Comparison of ENCODE assay signal across 28 cellular contexts in the genomic region with DNA sequence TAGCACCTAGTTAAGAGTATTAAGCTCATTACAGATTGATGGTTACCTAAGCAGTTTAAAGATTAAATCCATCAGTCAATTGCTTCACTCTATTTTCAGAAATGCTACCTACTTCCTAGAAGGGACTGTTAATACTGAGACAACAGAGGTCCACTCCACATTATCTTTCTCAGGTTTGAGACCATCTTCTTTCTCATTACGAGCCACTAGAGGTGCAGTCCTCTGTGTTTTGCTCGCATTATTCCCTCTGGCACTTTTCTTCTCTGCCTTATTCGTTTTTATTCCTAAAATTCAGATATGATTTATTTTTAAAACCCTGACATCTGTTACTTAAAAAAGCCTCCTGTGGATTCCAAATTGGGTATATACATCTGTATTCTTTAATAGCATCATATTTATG.
"Had no signal": no experiment of that assay in that cellular context is flagged by ENCODE, and none has a peak within 500 bp of the region (broad histone marks: within the 10 kb centered on the region; RNA-seq: fewer than 3 reads in every experiment).

No MANE protein-coding gene starts in this region.

- H3K4me3 ChIP-seq: gastroesophageal sphincter, smooth muscle cell, tibial nerve had no signal

- H3K4me1 ChIP-seq: gastroesophageal sphincter, tibial nerve had no signal

- H3K9me3 Mint-ChIP-seq: activated naive CD4-positive, alpha-beta T cell treated with anti-CD3 and anti-CD28 coated beads, Interleukin-2, amount 10 ng/mL, durations not matched to agents 7 days and 5 days; activated naive CD8-positive, alpha-beta T cell treated with anti-CD3 and anti-CD28 coated beads, Interleukin-2, amount 10 ng/mL, durations not matched to agents 7 days and 5 days; nephron had no signal

- H3K27ac ChIP-seq: gastroesophageal sphincter, neutrophil, tibial nerve had no signal

- H3K36me3 Mint-ChIP-seq: activated CD4-positive, alpha-beta memory T cell treated with anti-CD3 and anti-CD28 coated beads for 36 hours; activated naive CD4-positive, alpha-beta T cell treated with anti-CD3 and anti-CD28 coated beads, Interleukin-2, amount 10 ng/mL, durations not matched to agents 7 days and 5 days; activated naive CD8-positive, alpha-beta T cell treated with anti-CD3 and anti-CD28 coated beads, Interleukin-2, amount 10 ng/mL, durations not matched to agents 7 days and 5 days; stimulated activated naive B cell treated with anti-CD40 and anti-IgM and Interleukin-4, amounts not matched to agents 10 μg/mL and 1 μg/mL and 100 μg/mL, for 72 hours had no signal

- H3K36me3 ChIP-seq: gastroesophageal sphincter, neutrophil, tibial nerve had no signal

- H3K27me3 ChIP-seq: gastroesophageal sphincter, neutrophil, tibial nerve had no signal

- H3K4me3 Mint-ChIP-seq: activated CD4-positive, alpha-beta memory T cell treated with anti-CD3 and anti-CD28 coated beads for 36 hours; activated CD4-positive, alpha-beta T cell treated with anti-CD3 and anti-CD28 coated beads for 36 hours; activated naive CD4-positive, alpha-beta T cell treated with anti-CD3 and anti-CD28 coated beads, Interleukin-2, amount 10 ng/mL, durations not matched to agents 7 days and 5 days; activated naive CD8-positive, alpha-beta T cell treated with anti-CD3 and anti-CD28 coated beads, Interleukin-2, amount 10 ng/mL, durations not matched to agents 7 days and 5 days; activated T-cell treated with anti-CD3 and anti-CD28 coated beads, Interleukin-2, amount 50 U/mL, for 24 hours; central memory CD8-positive, alpha-beta T cell; nephron; stimulated activated naive B cell treated with anti-CD40 and anti-IgM and Interleukin-4, amounts not matched to agents 10 μg/mL and 1 μg/mL and 100 μg/mL, for 72 hours had no signal

- H3K4me2 ChIP-seq: smooth muscle cell had no signal

- DNase-seq: activated CD4-positive, alpha-beta memory T cell treated with anti-CD3 and anti-CD28 coated beads for 36 hours; activated CD4-positive, alpha-beta T cell treated with anti-CD3 and anti-CD28 coated beads for 36 hours; activated CD4-positive, CD25-positive, alpha-beta regulatory T cell; activated CD8-positive, alpha-beta memory T cell treated with anti-CD3 and anti-CD28 coated beads, Interleukin-2, amount 50 U/mL, for 48 hours; activated gamma-delta T cell; activated naive CD4-positive, alpha-beta T cell treated with anti-CD3 and anti-CD28 coated beads, Interleukin-2, amount 10 ng/mL, durations not matched to agents 7 days and 5 days; activated naive CD8-positive, alpha-beta T cell treated with anti-CD3 and anti-CD28 coated beads, Interleukin-2, amount 10 ng/mL, durations not matched to agents 7 days and 5 days; activated T-cell treated with anti-CD3 and anti-CD28 coated beads, Interleukin-2, amount 50 U/mL, for 24 hours; amniotic stem cell; dermis blood vessel endothelial cell; effector CD4-positive, alpha-beta T cell; hippocampal formation; left cardiac atrium; left ventricle myocardium superior; stimulated activated CD4-positive, alpha-beta T cell treated with anti-CD3 and anti-CD28 coated beads, Interleukin-15, amount 100 ng/mL, for 24 hours; stimulated activated CD4-positive, alpha-beta T cell treated with anti-CD3 and anti-CD28 coated beads, Interleukin-2, amount 100 ng/mL, for 24 hours; stimulated activated naive B cell treated with anti-CD40 and anti-IgM and Interleukin-4, amounts not matched to agents 10 μg/mL and 1 μg/mL and 100 μg/mL, for 72 hours; T-helper 2 cell had no signal

- H3K9me3 ChIP-seq: gastroesophageal sphincter, neutrophil, tibial nerve had no signal

- H3K4me1 Mint-ChIP-seq: activated CD4-positive, alpha-beta T cell treated with anti-CD3 and anti-CD28 coated beads for 36 hours; activated naive CD4-positive, alpha-beta T cell treated with anti-CD3 and anti-CD28 coated beads, Interleukin-2, amount 10 ng/mL, durations not matched to agents 7 days and 5 days; activated naive CD8-positive, alpha-beta T cell treated with anti-CD3 and anti-CD28 coated beads, Interleukin-2, amount 10 ng/mL, durations not matched to agents 7 days and 5 days; central memory CD8-positive, alpha-beta T cell; nephron; stimulated activated naive B cell treated with anti-CD40 and anti-IgM and Interleukin-4, amounts not matched to agents 10 μg/mL and 1 μg/mL and 100 μg/mL, for 72 hours had no signal

- FAIRE-seq: colon, endometrium, keratinocyte had no signal

- ATAC-seq: activated CD4-positive, alpha-beta T cell treated with anti-CD3 and anti-CD28 coated beads for 36 hours; gastroesophageal sphincter; left cardiac atrium; left ventricle myocardium superior; sciatic nerve; stimulated activated naive B cell treated with anti-CD40 and anti-IgM and Interleukin-4, amounts not matched to agents 10 μg/mL and 1 μg/mL and 100 μg/mL, for 72 hours had no signal

- H3K27me3 Mint-ChIP-seq: activated CD4-positive, alpha-beta memory T cell treated with anti-CD3 and anti-CD28 coated beads for 36 hours; activated CD4-positive, alpha-beta T cell treated with anti-CD3 and anti-CD28 coated beads for 36 hours; activated naive CD4-positive, alpha-beta T cell treated with anti-CD3 and anti-CD28 coated beads, Interleukin-2, amount 10 ng/mL, durations not matched to agents 7 days and 5 days; activated naive CD8-positive, alpha-beta T cell treated with anti-CD3 and anti-CD28 coated beads, Interleukin-2, amount 10 ng/mL, durations not matched to agents 7 days and 5 days; activated T-cell treated with anti-CD3 and anti-CD28 coated beads, Interleukin-2, amount 50 U/mL, for 24 hours; central memory CD8-positive, alpha-beta T cell; stimulated activated naive B cell treated with anti-CD40 and anti-IgM and Interleukin-4, amounts not matched to agents 10 μg/mL and 1 μg/mL and 100 μg/mL, for 72 hours had no signal

- H3K27ac Mint-ChIP-seq: activated CD4-positive, alpha-beta memory T cell treated with anti-CD3 and anti-CD28 coated beads for 36 hours; activated CD4-positive, alpha-beta T cell treated with anti-CD3 and anti-CD28 coated beads for 36 hours; activated naive CD4-positive, alpha-beta T cell treated with anti-CD3 and anti-CD28 coated beads, Interleukin-2, amount 10 ng/mL, durations not matched to agents 7 days and 5 days; activated naive CD8-positive, alpha-beta T cell treated with anti-CD3 and anti-CD28 coated beads, Interleukin-2, amount 10 ng/mL, durations not matched to agents 7 days and 5 days; activated T-cell treated with anti-CD3 and anti-CD28 coated beads, Interleukin-2, amount 50 U/mL, for 24 hours; nephron; stimulated activated naive B cell treated with anti-CD40 and anti-IgM and Interleukin-4, amounts not matched to agents 10 μg/mL and 1 μg/mL and 100 μg/mL, for 72 hours had no signal
